Comparison of ENCODE assay signal across 23 cellular contexts in genomic region chr3:133016838-133017309, GRCh38. TPM values are rescaled to one million over a fixed set of nuclear protein-coding genes. Genes with fewer than 3 reads are reported as not detected.
"Had no signal": no experiment of that assay in that cellular context is flagged by ENCODE, and none has a peak within 500 bp of the region (broad histone marks: within the 10 kb centered on the region; RNA-seq: fewer than 3 reads in every experiment).

No MANE protein-coding gene starts in this region.

- H3K4me2 ChIP-seq: hepatocyte had no signal

- H3K4me3 ChIP-seq: dorsolateral prefrontal cortex, hepatocyte, psoas muscle, right lobe of liver, testis, tibial nerve, upper lobe of right lung, vagina had no signal

- H3K36me3 ChIP-seq: right lobe of liver, tibial nerve, upper lobe of right lung, vagina had no signal

- H3K9me3 ChIP-seq: psoas muscle, right lobe of liver, testis, upper lobe of right lung, vagina had no signal

- H2AFZ ChIP-seq: hepatocyte, parathyroid adenoma had no signal

- DNase-seq: dorsolateral prefrontal cortex; effector CD8-positive, alpha-beta T cell; foreskin melanocyte; head of caudate nucleus; left colon; mesendoderm; naive B cell; occipital lobe; psoas muscle; retina; right lobe of liver; stimulated activated CD4-positive, alpha-beta T cell treated with anti-CD3 and anti-CD28 coated beads, Interleukin-2, amount 100 ng/mL, for 24 hours; stimulated activated CD4-positive, alpha-beta T cell treated with anti-CD3 and anti-CD28 coated beads, Interleukin-4, amount 100 ng/mL, for 4 hours; stimulated activated naive B cell treated with anti-CD40 and anti-IgM and Interleukin-4, amounts not matched to agents 10 μg/mL and 1 μg/mL and 100 μg/mL, for 72 hours; stimulated activated naive CD8-positive, alpha-beta T cell treated with anti-CD3 and anti-CD28 coated beads, Interleukin-15, amount 100 ng/mL, for 72 hours; testis; upper lobe of right lung had no signal

- H3K9ac ChIP-seq: parathyroid adenoma had no signal

- H3K4me1 ChIP-seq: parathyroid adenoma, psoas muscle, right lobe of liver, testis, tibial nerve, upper lobe of right lung, vagina had no signal

- H3K27ac ChIP-seq: dorsolateral prefrontal cortex, hepatocyte, parathyroid adenoma, psoas muscle, right lobe of liver, testis, tibial nerve, upper lobe of right lung, vagina had no signal

- H3K27me3 ChIP-seq: hepatocyte, right lobe of liver, testis, tibial nerve, upper lobe of right lung, vagina had no signal

- H3K79me2 ChIP-seq: hepatocyte, parathyroid adenoma had no signal

RNA-seq across cellular contexts. Expression of gene TMEM108, which starts 21.3 kb away (rescaled TPM):
- total RNA-seq: liver, lung microvascular endothelial cell had no signal
